ENCODE assay signal across 11 cellular contexts in genomic region chr13:41812851-41813250, GRCh38.
DNase-seq lines count a peak whose midpoint lies in the region; ATAC-seq and TF ChIP-seq lines count a peak whose summit lies in the region.
"Had no signal": no experiment of that assay in that cellular context is flagged by ENCODE, and none has a peak within 500 bp of the region (broad histone marks: within the 10 kb centered on the region; RNA-seq: fewer than 3 reads in every experiment).

No MANE protein-coding gene starts in this region.

- H3K27me3 ChIP-seq in Peyer's patch (no peaks in the 10 kb centered on the region), heart right ventricle (no peaks in the 10 kb centered on the region)
- H3K27me3 ChIP-seq: neural progenitor cell, thyroid gland had no signal

- CTCF ChIA-PET in activated CD8-positive, alpha-beta T cell treated with anti-CD3 and anti-CD28 coated beads for 36 hours (lab: Charles Lee), result interaction anchor here (0.8 kb wide), 1 partner anchor 29 kb away, joined by 3 read pairs; no protein-coding TSS in a partner anchor
- CTCF ChIA-PET in activated CD8-positive, alpha-beta T cell treated with anti-CD3 and anti-CD28 coated beads, Interleukin-2, amount 10 ng/mL, durations not matched to agents 7 days and 5 days (lab: Charles Lee), result no interaction called here

- no peak for ATAC-seq in activated CD8-positive, alpha-beta T cell treated with anti-CD3 and anti-CD28 coated beads for 36 hours
- ATAC-seq in activated CD8-positive, alpha-beta T cell treated with anti-CD3 and anti-CD28 coated beads, Interleukin-2, amount 10 ng/mL, durations not matched to agents 7 days and 5 days, result no peak
- ATAC-seq in GM21528 (IDR thresholded peaks at IDR 0.05; ENCODE audit: low FRiP score, unreplicated experiment) (peak; percentile 66), HG03175 (IDR thresholded peaks at IDR 0.05; ENCODE audit: unreplicated experiment) (peak; percentile 68), heart right ventricle (no peak)

- H3K4me1 ChIP-seq in Peyer's patch (peaks cover 0 to 5% (median 0%) of the 10 kb centered on the region in 4 donors), heart right ventricle (peaks cover 0 to 17% (median 11%) of the 10 kb centered on the region in 9 donors)
- H3K4me1 ChIP-seq: neural progenitor cell had no signal

- DNase-seq in activated CD8-positive, alpha-beta T cell treated with anti-CD3 and anti-CD28 coated beads for 36 hours, result no peak
- DNase-seq in activated CD8-positive, alpha-beta T cell treated with anti-CD3 and anti-CD28 coated beads, Interleukin-2, amount 10 ng/mL, durations not matched to agents 7 days and 5 days, result no peak
- DNase-seq in immature natural killer cell, result no peak
- no peak for DNase-seq in NCI-H146 treated with DMSO at 0.1 percent for 48 hours (lab: John Stamatoyannopoulos, UW; ENCODE audit: unreplicated experiment)
- DNase-seq in Peyer's patch, result no peak
- no peak for DNase-seq in heart right ventricle
- DNase-seq: activated CD8-positive, alpha-beta memory T cell treated with anti-CD3 and anti-CD28 coated beads for 24 hours; thyroid gland had no signal

- intact Hi-C loops in activated CD8-positive, alpha-beta T cell treated with anti-CD3 and anti-CD28 coated beads for 36 hours (cut with micrococcal nuclease), result no loop called here
- intact Hi-C loops in heart right ventricle (cut with DNase I), result no loop called here

- POLR2A ChIA-PET in activated CD8-positive, alpha-beta T cell treated with anti-CD3 and anti-CD28 coated beads for 36 hours (lab: Charles Lee), result no interaction called here
- POLR2A ChIA-PET in activated CD8-positive, alpha-beta T cell treated with anti-CD3 and anti-CD28 coated beads, Interleukin-2, amount 10 ng/mL, durations not matched to agents 7 days and 5 days (lab: Charles Lee), result no interaction called here

- no peak overlapping the region for H3K4me3 Mint-ChIP-seq in activated CD8-positive, alpha-beta T cell treated with anti-CD3 and anti-CD28 coated beads for 36 hours
- no peak overlapping the region for H3K4me3 Mint-ChIP-seq in activated CD8-positive, alpha-beta T cell treated with anti-CD3 and anti-CD28 coated beads, Interleukin-2, amount 10 ng/mL, durations not matched to agents 7 days and 5 days
- H3K4me3 Mint-ChIP-seq in immature natural killer cell, result peak overlapping the region in 2 of 5 donors; percentile 14 to 15
- H3K4me3 Mint-ChIP-seq: neural progenitor cell had no signal

- H3K27me3 Mint-ChIP-seq in activated CD8-positive, alpha-beta T cell treated with anti-CD3 and anti-CD28 coated beads for 36 hours, result no peaks in the 10 kb centered on the region
- no peaks in the 10 kb centered on the region for H3K27me3 Mint-ChIP-seq in activated CD8-positive, alpha-beta T cell treated with anti-CD3 and anti-CD28 coated beads, Interleukin-2, amount 10 ng/mL, durations not matched to agents 7 days and 5 days (ENCODE audit: low read depth)
- H3K27me3 Mint-ChIP-seq in immature natural killer cell (ENCODE audit: low read depth in 3 of 3), result peaks cover 0 to 3% (median 0%) of the 10 kb centered on the region in 3 donors

- H3K4me3 ChIP-seq in Peyer's patch (no peak overlapping the region), heart right ventricle (no peak overlapping the region)
- H3K4me3 ChIP-seq: neural progenitor cell, thyroid gland had no signal

- no peak for TF ChIP-seq CTCF in activated CD8-positive, alpha-beta T cell treated with anti-CD3 and anti-CD28 coated beads for 36 hours (IDR thresholded peaks at IDR 0.05)
- no peak for TF ChIP-seq CTCF in Peyer's patch (IDR thresholded peaks at IDR 0.05)
- no peak for TF ChIP-seq CTCF in heart right ventricle (IDR thresholded peaks at IDR 0.05)

- H3K9me3 Mint-ChIP-seq in activated CD8-positive, alpha-beta T cell treated with anti-CD3 and anti-CD28 coated beads for 36 hours, result peaks cover 1% of the 10 kb centered on the region
- H3K9me3 Mint-ChIP-seq in activated CD8-positive, alpha-beta T cell treated with anti-CD3 and anti-CD28 coated beads, Interleukin-2, amount 10 ng/mL, durations not matched to agents 7 days and 5 days (ENCODE audit: insufficient read depth), result no peaks in the 10 kb centered on the region
- H3K9me3 Mint-ChIP-seq in immature natural killer cell, result no peaks in the 10 kb centered on the region
- H3K9me3 Mint-ChIP-seq: neural progenitor cell had no signal

- no peak for TF ChIP-seq POLR2A in Peyer's patch (IDR thresholded peaks at IDR 0.05)

- peak overlapping the region; percentile 73 for H3K27ac Mint-ChIP-seq in activated CD8-positive, alpha-beta T cell treated with anti-CD3 and anti-CD28 coated beads for 36 hours
- H3K27ac Mint-ChIP-seq in activated CD8-positive, alpha-beta T cell treated with anti-CD3 and anti-CD28 coated beads, Interleukin-2, amount 10 ng/mL, durations not matched to agents 7 days and 5 days, result no peak overlapping the region
- peak overlapping the region; percentile 68 to 92 (median 86) for H3K27ac Mint-ChIP-seq in immature natural killer cell
- H3K27ac Mint-ChIP-seq: neural progenitor cell had no signal

- peaks cover 24% of the 10 kb centered on the region for H3K4me1 Mint-ChIP-seq in activated CD8-positive, alpha-beta T cell treated with anti-CD3 and anti-CD28 coated beads for 36 hours (ENCODE audit: low read depth)
- H3K4me1 Mint-ChIP-seq in activated CD8-positive, alpha-beta T cell treated with anti-CD3 and anti-CD28 coated beads, Interleukin-2, amount 10 ng/mL, durations not matched to agents 7 days and 5 days (ENCODE audit: low read depth), result peaks cover 13% of the 10 kb centered on the region
- peaks cover 38 to 49% of the 10 kb centered on the region in 2 donors for H3K4me1 Mint-ChIP-seq in immature natural killer cell
- H3K4me1 Mint-ChIP-seq: neural progenitor cell had no signal

- no peaks in the 10 kb centered on the region for H3K9me3 ChIP-seq in Peyer's patch
- peaks cover 0 to 8% (median 0%) of the 10 kb centered on the region in 11 donors for H3K9me3 ChIP-seq in heart right ventricle
- H3K9me3 ChIP-seq: thyroid gland had no signal

- 92 to 97% methylated on average over 2 of the region's 2 CpGs for WGBS in heart right ventricle, 2 donors

- H3K27ac ChIP-seq in Peyer's patch (no peak overlapping the region), heart right ventricle (peak overlapping the region in 1 of 10 donors; percentile 71)
- H3K27ac ChIP-seq: neural progenitor cell, thyroid gland had no signal

- H3K36me3 Mint-ChIP-seq in activated CD8-positive, alpha-beta T cell treated with anti-CD3 and anti-CD28 coated beads for 36 hours (ENCODE audit: low read depth), result peaks cover 53% of the 10 kb centered on the region
- peaks cover 49% of the 10 kb centered on the region for H3K36me3 Mint-ChIP-seq in activated CD8-positive, alpha-beta T cell treated with anti-CD3 and anti-CD28 coated beads, Interleukin-2, amount 10 ng/mL, durations not matched to agents 7 days and 5 days (ENCODE audit: low read depth)
- H3K36me3 Mint-ChIP-seq in immature natural killer cell, result peaks cover 25 to 47% (median 42%) of the 10 kb centered on the region in 3 donors

- H3K36me3 ChIP-seq in Peyer's patch (peaks cover 0 to 23% (median 0%) of the 10 kb centered on the region in 3 donors), heart right ventricle (peaks cover 0 to 60% (median 22%) of the 10 kb centered on the region in 9 donors)

Comparison
In these comparisons a context has a peak if more than half of its experiments do, and no peak if none do; other contexts are left out.
1. ATAC-seq: peak in GM21528 (single experiment) and HG03175 (single experiment); none in activated CD8-positive, alpha-beta T cell treated with anti-CD3 and anti-CD28 coated beads for 36 hours (single experiment), activated CD8-positive, alpha-beta T cell treated with anti-CD3 and anti-CD28 coated beads, Interleukin-2, amount 10 ng/mL, durations not matched to agents 7 days and 5 days (single experiment) and heart right ventricle (0 of 8).